ENCODE assay signal across 23 cellular contexts in genomic region chr13:42547615-42548014, GRCh38. TPM values are rescaled to one million over a fixed set of nuclear protein-coding genes. Genes with fewer than 3 reads are reported as not detected.
"Had no signal": no experiment of that assay in that cellular context is flagged by ENCODE, and none has a peak within 500 bp of the region (broad histone marks: within the 10 kb centered on the region; RNA-seq: fewer than 3 reads in every experiment).

No MANE protein-coding gene starts in this region.

- H3K4me3 Mint-ChIP-seq: activated naive CD4-positive, alpha-beta T cell treated with anti-CD3 and anti-CD28 coated beads, Interleukin-2, amount 50 U/mL, for 24 hours; effector memory CD8-positive, alpha-beta T cell; nephron; T-helper 17 cell; type B pancreatic cell had no signal

- H3K27me3 Mint-ChIP-seq: activated naive CD4-positive, alpha-beta T cell treated with anti-CD3 and anti-CD28 coated beads, Interleukin-2, amount 50 U/mL, for 24 hours had no signal

- ATAC-seq: effector memory CD8-positive, alpha-beta T cell; left colon; lower lobe of right lung; sciatic nerve; T-helper 17 cell had no signal

- H3K36me3 Mint-ChIP-seq: activated naive CD4-positive, alpha-beta T cell treated with anti-CD3 and anti-CD28 coated beads, Interleukin-2, amount 50 U/mL, for 24 hours; type B pancreatic cell had no signal

- H3K4me1 Mint-ChIP-seq: activated naive CD4-positive, alpha-beta T cell treated with anti-CD3 and anti-CD28 coated beads, Interleukin-2, amount 50 U/mL, for 24 hours; T-helper 17 cell had no signal

- H3K9me3 Mint-ChIP-seq: activated naive CD4-positive, alpha-beta T cell treated with anti-CD3 and anti-CD28 coated beads, Interleukin-2, amount 50 U/mL, for 24 hours; effector memory CD8-positive, alpha-beta T cell; nephron had no signal

- H3K27ac Mint-ChIP-seq: activated naive CD4-positive, alpha-beta T cell treated with anti-CD3 and anti-CD28 coated beads, Interleukin-2, amount 50 U/mL, for 24 hours; effector memory CD8-positive, alpha-beta T cell; nephron; T-helper 17 cell; type B pancreatic cell had no signal

- DNase-seq: activated CD4-positive, alpha-beta T cell treated with anti-CD3 and anti-CD28 coated beads for 1 hour; activated effector memory CD4-positive, alpha-beta T cell treated with anti-CD3 and anti-CD28 coated beads, Interleukin-2, amount 50 U/mL, for 16 hours; amygdala; effector memory CD8-positive, alpha-beta T cell; foreskin fibroblast; islet precursor cell; left colon; lower lobe of right lung; nucleus accumbens; stimulated activated CD8-positive, alpha-beta memory T cell treated with anti-CD3 and anti-CD28 coated beads, Interleukin-4, amount 100 ng/mL, for 48 hours; stomach; T-helper 17 cell; WERI-Rb-1 had no signal

RNA-seq across cellular contexts. Expression of gene TNFSF11, which starts 26.3 kb away (rescaled TPM):
- total RNA-seq: cardiac muscle cell, dermis microvascular lymphatic vessel endothelial cell, lower lobe of right lung, sciatic nerve, SK-MEL-5, smooth muscle cell, T-helper 17 cell, temporal lobe had no signal
- polyA plus RNA-seq: cardiac muscle cell, hepatocyte, smooth muscle cell had no signal
